In genomic region chr11:7577226-7577882, GRCh38 we compare ENCODE assay signal across 8 cellular contexts.
DNase-seq lines count a peak whose midpoint lies in the region; ATAC-seq and FAIRE-seq lines count a peak whose summit lies in the region.

No MANE protein-coding gene starts in this region.

- no peak for DNase-seq in SK-N-MC (ENCODE audit: low read depth, low spot score)
- DNase-seq in frontal cortex (ENCODE audit: low spot score in 2 of 2): peak in 1 of 2 donors; percentile 18
- DNase-seq in occipital lobe (lab: John Stamatoyannopoulos, UW): peak; percentile 66
- no peak for DNase-seq in left lobe of liver (ENCODE audit: low spot score)
- DNase-seq in NCI-H510A treated with DMSO at 0.1 percent for 48 hours (lab: John Stamatoyannopoulos, UW): no peak

- peak overlapping the region; percentile 70 to 97 (median 89) for H3K4me2 ChIP-seq in BLaER1 treated with 17β-estradiol and CSF1 and Interleukin-3, amounts not matched to agents 10 nM and 100 nM

- peaks cover 0 to 40% (median 0%) of the 10 kb centered on the region in 11 experiments; a peak in 4 of 22 replicates for H3K36me3 ChIP-seq in BLaER1 treated with 17β-estradiol and CSF1 and Interleukin-3, amounts not matched to agents 10 nM and 100 nM
- H3K36me3 ChIP-seq in SK-N-MC (ENCODE audit: insufficient read depth, low read length): no peaks in the 10 kb centered on the region

- peaks cover 62 to 100% (median 98%) of the 10 kb centered on the region in 11 experiments; a peak in 20 of 22 replicates for H4K20me1 ChIP-seq in BLaER1 treated with 17β-estradiol and CSF1 and Interleukin-3, amounts not matched to agents 10 nM and 100 nM

- ATAC-seq in GM18909 (IDR thresholded peaks at IDR 0.05; ENCODE audit: poor library complexity, unreplicated experiment) (no peak), left lobe of liver (no peak), GM18502 (IDR thresholded peaks at IDR 0.05; ENCODE audit: poor library complexity, unreplicated experiment) (no peak)

- H3K27me3 ChIP-seq in BLaER1 treated with 17β-estradiol and CSF1 and Interleukin-3, amounts not matched to agents 10 nM and 100 nM: peaks cover 69 to 100% (median 99%) of the 10 kb centered on the region in 11 experiments

- H3K9ac ChIP-seq in BLaER1 treated with 17β-estradiol and CSF1 and Interleukin-3, amounts not matched to agents 10 nM and 100 nM: peak overlapping the region in 6 of 11 experiments; percentile 2 to 70 (median 53); a peak in 9 of 22 replicates
- H3K9ac ChIP-seq in SK-N-MC (ENCODE audit: insufficient read length): no peak overlapping the region

- H3K27ac ChIP-seq in BLaER1 treated with 17β-estradiol and CSF1 and Interleukin-3, amounts not matched to agents 10 nM and 100 nM: peak overlapping the region in 5 of 11 experiments; percentile 10 to 66 (median 55); a peak in 9 of 22 replicates
- no peak overlapping the region for H3K27ac ChIP-seq in SK-N-MC

- H3K4me1 ChIP-seq in BLaER1 treated with 17β-estradiol and CSF1 and Interleukin-3, amounts not matched to agents 10 nM and 100 nM: peaks cover 40 to 96% (median 42%) of the 10 kb centered on the region in 10 experiments

- H3K9me3 ChIP-seq in BLaER1 treated with 17β-estradiol and CSF1 and Interleukin-3, amounts not matched to agents 10 nM and 100 nM (replicated peaks in 1 of 11): no peaks in the 10 kb centered on the region
- no peaks in the 10 kb centered on the region for H3K9me3 ChIP-seq in SK-N-MC (ENCODE audit: low read depth, low read length)

- peak overlapping the region in 4 of 10 experiments; percentile 21 to 48 (median 38); a peak in 6 of 20 replicates for H3K4me3 ChIP-seq in BLaER1 treated with 17β-estradiol and CSF1 and Interleukin-3, amounts not matched to agents 10 nM and 100 nM
- peak overlapping the region; percentile 73 for H3K4me3 ChIP-seq in SK-N-MC

- peak; percentile 28 for FAIRE-seq in frontal cortex (lab: Jason Lieb, UNC)
